ENCODE assay signal across 8 cellular contexts in genomic region chr11:62544521-62545436, GRCh38. TPM values are rescaled to one million over a fixed set of nuclear protein-coding genes. Genes with fewer than 3 reads are reported as not detected.
DNase-seq lines count a peak whose midpoint lies in the region; ATAC-seq and TF ChIP-seq lines count a peak whose summit lies in the region.

No MANE protein-coding gene starts in this region.

- H3K4me1 ChIP-seq in OCI-LY3 (ENCODE audit: low read length) (peaks cover 53% of the 10 kb centered on the region), mesenchymal stem cell (ENCODE audit: control insufficient read depth, insufficient read depth, low read depth, low read length) (peaks cover 39% of the 10 kb centered on the region)

- peaks cover 5% of the 10 kb centered on the region for H3K79me1 ChIP-seq in mesenchymal stem cell (replicated peaks; ENCODE audit: low read length, poor library complexity, severe bottlenecking)

- peak overlapping the region; percentile 94 for H3K27ac Mint-ChIP-seq in chondrocyte (ENCODE audit: unreplicated experiment)

- 1% methylated on average over 33 of the region's 33 CpGs for WGBS in mesenchymal stem cell

- H3K4ac ChIP-seq in mesenchymal stem cell (ENCODE audit: low read depth in 1 of 2, low read length in 2 of 2) = peak overlapping the region; percentile 71 to 91

- peak overlapping the region in 1 of 2 experiments; percentile 54 for H2BK12ac ChIP-seq in mesenchymal stem cell (ENCODE audit: low read length in 2 of 2)

- H3K4me1 Mint-ChIP-seq in chondrocyte (ENCODE audit: low read depth) = peaks cover 70% of the 10 kb centered on the region

- H4K8ac ChIP-seq in mesenchymal stem cell (ENCODE audit: low read length) = peak overlapping the region; percentile 10

- no peak for TF ChIP-seq CTCF in GM12875 (IDR thresholded peaks at IDR 0.05; ENCODE audit: borderline replicate concordance, insufficient read depth, low read depth, low read length)
- no peak for TF ChIP-seq CTCF in OCI-LY3 (IDR thresholded peaks at IDR 0.05; ENCODE audit: low read depth, low read length)
- no peak for TF ChIP-seq CTCF in chondrocyte (IDR thresholded peaks at IDR 0.05)

- H3K18ac ChIP-seq in mesenchymal stem cell (ENCODE audit: low read depth in 1 of 2, low read length in 2 of 2) = peak overlapping the region; percentile 94 to 95

- H2AFZ ChIP-seq in OCI-LY3 (ENCODE audit: low read depth, low read length) = no peak overlapping the region
- no peak overlapping the region for H2AFZ ChIP-seq in mesenchymal stem cell (ENCODE audit: low read depth, low read length)

- H3K27me3 ChIP-seq in OCI-LY3 (ENCODE audit: low read depth, low read length) = peaks cover 13% of the 10 kb centered on the region; the same call in 1 of the 2 replicates
- H3K27me3 ChIP-seq in mesenchymal stem cell (ENCODE audit: control insufficient read depth in 1 of 2, insufficient read depth in 1 of 2, low read length in 2 of 2) = no peaks in the 10 kb centered on the region

- peak overlapping the region; percentile 50 for H2BK5ac ChIP-seq in mesenchymal stem cell (ENCODE audit: low read depth, low read length, poor library complexity, severe bottlenecking)

- H3K4me2 ChIP-seq in OCI-LY3 (ENCODE audit: low read length) = peak overlapping the region; percentile 99
- peak overlapping the region; percentile 64 for H3K4me2 ChIP-seq in mesenchymal stem cell (ENCODE audit: low read length, poor library complexity, severe bottlenecking)

- H2AK5ac ChIP-seq in mesenchymal stem cell (ENCODE audit: low read length, severe bottlenecking) = peak overlapping the region; percentile 53

- H3K9me3 Mint-ChIP-seq in chondrocyte (ENCODE audit: low read depth) = no peaks in the 10 kb centered on the region

- DNase-seq in chondrocyte (ENCODE audit: low spot score) (no peak), mesenchymal stem cell (peak; percentile 40), ureter (ENCODE audit: low spot score) (peak; percentile 69), anterior cingulate cortex (lab: John Stamatoyannopoulos, UW) (no peak), NCI-H2029 (lab: John Stamatoyannopoulos, UW) (no peak)

- H3K79me2 ChIP-seq in OCI-LY3 (ENCODE audit: low read length) = peaks cover 67% of the 10 kb centered on the region

- H3K36me3 Mint-ChIP-seq in chondrocyte (ENCODE audit: low read depth) = no peaks in the 10 kb centered on the region

- H3K9me3 ChIP-seq in OCI-LY3 (ENCODE audit: insufficient read depth, low read length) (no peaks in the 10 kb centered on the region), mesenchymal stem cell (ENCODE audit: control insufficient read depth, low read length) (no peaks in the 10 kb centered on the region)

- ATAC-seq in GM19452 (IDR thresholded peaks at IDR 0.05; ENCODE audit: unreplicated experiment) = no peak

- H4K20me1 ChIP-seq in OCI-LY3 (ENCODE audit: insufficient read depth, low read length) = peaks cover 30% of the 10 kb centered on the region

- H4K91ac ChIP-seq in mesenchymal stem cell (ENCODE audit: low read length) = peak overlapping the region; percentile 94

- peak overlapping the region; percentile 92 for H3K4me3 Mint-ChIP-seq in chondrocyte (ENCODE audit: unreplicated experiment)

- H2BK15ac ChIP-seq in mesenchymal stem cell (ENCODE audit: low read depth, poor library complexity, severe bottlenecking) = no peak overlapping the region

- H3K27me3 Mint-ChIP-seq in chondrocyte (ENCODE audit: low read depth) = no peaks in the 10 kb centered on the region

- H3K9ac ChIP-seq in OCI-LY3 (ENCODE audit: low read length) (peak overlapping the region; percentile 93), mesenchymal stem cell (ENCODE audit: low read length) (peak overlapping the region; percentile 98)

- H3K27ac ChIP-seq in OCI-LY3 (ENCODE audit: low read length) (peak overlapping the region; percentile 93), mesenchymal stem cell (ENCODE audit: low read length, poor library complexity, severe bottlenecking) (peak overlapping the region; percentile 84)

- no peak overlapping the region for H2BK120ac ChIP-seq in mesenchymal stem cell (ENCODE audit: low read depth, low read length)

- H3K36me3 ChIP-seq in OCI-LY3 (replicated peaks; ENCODE audit: low read depth, low read length) (peaks cover 5% of the 10 kb centered on the region), mesenchymal stem cell (ENCODE audit: control insufficient read depth in 1 of 2, insufficient read depth in 2 of 2, low read depth in 1 of 2, low read length in 2 of 2) (peaks cover 11 to 41% of the 10 kb centered on the region in 2 experiments)

- H3K23ac ChIP-seq in mesenchymal stem cell (ENCODE audit: low read length in 2 of 2) = peak overlapping the region in 1 of 2 experiments; percentile 80

- H3K4me3 ChIP-seq in GM12875 (ENCODE audit: low read depth, low read length) (peak overlapping the region; percentile 45), OCI-LY3 (ENCODE audit: low read length) (peak overlapping the region; percentile 91), mesenchymal stem cell (ENCODE audit: insufficient read depth in 1 of 2, low read depth in 1 of 2, low read length in 2 of 2) (peak overlapping the region; percentile 96 to 98)

- peak overlapping the region in 1 of 2 experiments; percentile 98 for H3K14ac ChIP-seq in mesenchymal stem cell (ENCODE audit: low read length in 2 of 2)

RNA-seq across cellular contexts. Expression of gene AHNAK, which starts 1.8 kb away (rescaled TPM):
- total RNA-seq in chondrocyte (476 to 526 TPM (median 514 TPM) in 3 replicates), ureter (546 TPM)
- 71.8 TPM for polyA plus RNA-seq in mesenchymal stem cell (2013, experiment 1 of 2)
- 65.2 TPM for polyA plus RNA-seq in mesenchymal stem cell (2013, experiment 2 of 2)

RNA-seq across cellular contexts. Expression of gene EEF1G, which starts 28.9 kb away (rescaled TPM):
- 1,000 to 1,202 TPM (median 1,017 TPM) in 3 replicates for total RNA-seq in chondrocyte
- polyA plus RNA-seq in mesenchymal stem cell (2013, experiment 1 of 2) = 1,160 TPM
- 1,130 TPM for polyA plus RNA-seq in mesenchymal stem cell (2013, experiment 2 of 2)
- 1,627 TPM for total RNA-seq in ureter

RNA-seq across cellular contexts. Expression of gene TUT1, which starts 46.5 kb away (rescaled TPM):
- 9.6 to 15.2 TPM (median 11.8 TPM) in 3 replicates for total RNA-seq in chondrocyte
- polyA plus RNA-seq in mesenchymal stem cell (2013, experiment 1 of 2) = 6.3 TPM
- 6.5 TPM for polyA plus RNA-seq in mesenchymal stem cell (2013, experiment 2 of 2)
- total RNA-seq in ureter = 30.4 TPM

RNA-seq across cellular contexts. Expression of gene MTA2, which starts 56.9 kb away (rescaled TPM):
- total RNA-seq in chondrocyte (81.7 to 89.3 TPM (median 83.0 TPM) in 3 replicates), ureter (128 TPM)
- polyA plus RNA-seq in mesenchymal stem cell (2013, experiment 1 of 2) = 50.7 TPM
- 50.7 TPM for polyA plus RNA-seq in mesenchymal stem cell (2013, experiment 2 of 2)

Comparison
In these comparisons a context has a peak if more than half of its experiments do, and no peak if none do; other contexts are left out.
1. H3K4me3 ChIP-seq: peak in every context shown above with its lines; median percentile 97 in mesenchymal stem cell; 91 in OCI-LY3; 45 in GM12875.
2. DNase-seq: peak in mesenchymal stem cell (single experiment) and ureter (single experiment); none in chondrocyte (single experiment), anterior cingulate cortex (0 of 58) and NCI-H2029 (single experiment).